Comparison of ENCODE assay signal across 19 cellular contexts in genomic region chrX:16851827-16852226, GRCh38.
"Had no signal": no experiment of that assay in that cellular context is flagged by ENCODE, and none has a peak within 500 bp of the region (broad histone marks: within the 10 kb centered on the region; RNA-seq: fewer than 3 reads in every experiment).

No MANE protein-coding gene starts in this region.

- H3K4me3 Mint-ChIP-seq: dendritic cell treated with granulocyte-macrophage colony-stimulating factor and Interleukin-4, amounts not matched to agents 40 ng/mL and 50 ng/mL, for 4 days had no signal

- H3K4me3 ChIP-seq: cardiac muscle cell, heart right ventricle, mucosa of descending colon, right lobe of liver, SK-N-MC, skin epidermis, transverse colon had no signal

- H3K27ac Mint-ChIP-seq: dendritic cell treated with granulocyte-macrophage colony-stimulating factor and Interleukin-4, amounts not matched to agents 40 ng/mL and 50 ng/mL, for 4 days had no signal

- DNase-seq: activated effector memory CD4-positive, alpha-beta T cell treated with Interleukin-2 at 50 U/mL for 16 hours; activated T-cell treated with anti-CD3 and anti-CD28 coated beads, Interleukin-2, amount 50 U/mL, for 1 hour; amygdala; effector CD4-positive, alpha-beta T cell; erythroblast; heart right ventricle; left colon; mucosa of descending colon; occipital lobe; posterior cingulate gyrus; right lobe of liver; stimulated activated CD4-positive, alpha-beta T cell treated with anti-CD3 and anti-CD28 coated beads, Interleukin-1b, Interleukin-23, amount 100 ng/mL, for 48 hours; transverse colon had no signal

- ATAC-seq: activated CD4-positive, CD25-positive, alpha-beta regulatory T cell treated with anti-CD3 and anti-CD28 coated beads, Interleukin-2, amount 50 U/mL, for 24 hours; heart right ventricle; left colon; mucosa of descending colon; right lobe of liver had no signal

- H3K27me3 Mint-ChIP-seq: dendritic cell treated with granulocyte-macrophage colony-stimulating factor and Interleukin-4, amounts not matched to agents 40 ng/mL and 50 ng/mL, for 4 days had no signal

- H3K9me3 Mint-ChIP-seq: activated naive CD4-positive, alpha-beta T cell treated with anti-CD3 and anti-CD28 coated beads, Interleukin-2, amount 50 U/mL, for 72 hours; dendritic cell treated with granulocyte-macrophage colony-stimulating factor and Interleukin-4, amounts not matched to agents 40 ng/mL and 50 ng/mL, for 4 days had no signal
